8 cellular contexts compared by ENCODE assay signal in genomic region chr12:8231666-8232608, GRCh38. TPM values are rescaled to one million over a fixed set of nuclear protein-coding genes. Genes with fewer than 3 reads are reported as not detected.
DNase-seq lines count a peak whose midpoint lies in the region; ATAC-seq and TF ChIP-seq lines count a peak whose summit lies in the region.
"Not testable (repeated sequence)": the region's sequence is repeated elsewhere in the genome, so short reads cannot be mapped to it uniquely, and the experiment has no call there.

No MANE protein-coding gene starts in this region.

- H3K27me3 ChIP-seq in Karpas-422 (ENCODE audit: low read length); SJSA1 (replicated peaks); hepatocyte: not testable (repeated sequence)

- 54% methylated on average over 20 of the region's 22 CpGs for WGBS in hepatocyte (ENCODE audit: low lambda C conversion rate, missing lambda C conversion rate)

- not testable (repeated sequence) for H3K36me3 Mint-ChIP-seq in stimulated activated effector memory CD8-positive, alpha-beta T cell treated with anti-CD3 and anti-CD28 coated beads, Interleukin-12 subunit alpha, Interleukin-12 subunit beta, amount 100 ng/mL, for 72 hours

- not testable (repeated sequence) for H4K20me1 ChIP-seq in Karpas-422 (ENCODE audit: insufficient read depth, low read depth, low read length); hepatocyte (ENCODE audit: insufficient read depth, poor library complexity, severe bottlenecking)

- peak overlapping the region; percentile 52; the same call in 1 of the 2 replicates for H2AFZ ChIP-seq in Karpas-422 (ENCODE audit: low read length)
- H2AFZ ChIP-seq in hepatocyte: not testable (repeated sequence)

- not testable (repeated sequence) for H3K4me1 ChIP-seq in Karpas-422 (ENCODE audit: low read length); hepatocyte (ENCODE audit: insufficient read depth)
- peaks cover 13% of the 10 kb centered on the region for H3K4me1 ChIP-seq in SJSA1 (replicated peaks)

- not testable (repeated sequence) for H3K36me3 ChIP-seq in Karpas-422 (ENCODE audit: insufficient read depth, low read length); SJSA1; hepatocyte (replicated peaks; ENCODE audit: insufficient read depth, low read depth)

- not testable (repeated sequence) for H3K4me3 Mint-ChIP-seq in stimulated activated effector memory CD8-positive, alpha-beta T cell treated with anti-CD3 and anti-CD28 coated beads, Interleukin-12 subunit alpha, Interleukin-12 subunit beta, amount 100 ng/mL, for 72 hours

- peak overlapping the region; percentile 44 for H3K4me2 ChIP-seq in Karpas-422 (ENCODE audit: low read depth, low read length, poor library complexity, severe bottlenecking)
- not testable (repeated sequence) for H3K4me2 ChIP-seq in hepatocyte

- not testable (repeated sequence) for H3K9me2 ChIP-seq in Karpas-422 (replicated peaks; ENCODE audit: insufficient read depth, low read length); hepatocyte (replicated peaks; ENCODE audit: insufficient read depth)

- not testable (repeated sequence) for H3K4me3 ChIP-seq in Karpas-422 (ENCODE audit: low read length); SJSA1; hepatocyte

- H3K27ac ChIP-seq in Karpas-422 (ENCODE audit: low read length); SJSA1; caudate nucleus (ENCODE audit: low read depth, low read length); hepatocyte: not testable (repeated sequence)

- peak; percentile 69 for TF ChIP-seq CTCF in hepatocyte (IDR thresholded peaks at IDR 0.05; ENCODE audit: poor library complexity)

- H3K9me3 ChIP-seq in Karpas-422 (ENCODE audit: low read length); SJSA1 (replicated peaks); hepatocyte (ENCODE audit: low read depth): not testable (repeated sequence)

- H3K79me2 ChIP-seq in Karpas-422 (ENCODE audit: low read length); hepatocyte: not testable (repeated sequence)

- not testable (repeated sequence) for H3K27ac Mint-ChIP-seq in stimulated activated effector memory CD8-positive, alpha-beta T cell treated with anti-CD3 and anti-CD28 coated beads, Interleukin-12 subunit alpha, Interleukin-12 subunit beta, amount 100 ng/mL, for 72 hours

- in situ Hi-C loops in Caki2 (cut with HindIII; ENCODE audit: low pct_unique_long_range_greater_than_20kb, low sequenced_read_pairs): not testable (repeated sequence)

- DNase-seq in Caki2 (ENCODE audit: low read depth) (peak; percentile 26), Karpas-422 (peak; percentile 79), SJSA1 (ENCODE audit: low read depth in 1 of 2, low spot score in 2 of 2) (peak; percentile 24 to 59), caudate nucleus (lab: John Stamatoyannopoulos, UW) (peak in 32 of 61 donors; percentile 3 to 82 (median 25)), hepatocyte (ENCODE audit: low spot score) (peak; percentile 8), renal cortical epithelial cell (ENCODE audit: low read depth) (peak; percentile 26)
- DNase-seq in activated CD8-positive, alpha-beta memory T cell treated with anti-CD3 and anti-CD28 coated beads, Interleukin-2, amount 50 U/mL, for 4 hours: peak; percentile 70
- DNase-seq in stimulated activated effector memory CD8-positive, alpha-beta T cell treated with anti-CD3 and anti-CD28 coated beads, Interleukin-12 subunit alpha, Interleukin-12 subunit beta, amount 100 ng/mL, for 72 hours (ENCODE audit: low spot score in 2 of 2): peak; percentile 59 to 88

- peaks cover 12% of the 10 kb centered on the region for H3K4me1 Mint-ChIP-seq in stimulated activated effector memory CD8-positive, alpha-beta T cell treated with anti-CD3 and anti-CD28 coated beads, Interleukin-12 subunit alpha, Interleukin-12 subunit beta, amount 100 ng/mL, for 72 hours

- H3K9me3 Mint-ChIP-seq in stimulated activated effector memory CD8-positive, alpha-beta T cell treated with anti-CD3 and anti-CD28 coated beads, Interleukin-12 subunit alpha, Interleukin-12 subunit beta, amount 100 ng/mL, for 72 hours: not testable (repeated sequence)

- 0 out of 2 replicates have a peak overlapping the region, but pooled peaks have one; percentile 10 for H3K9ac ChIP-seq in Karpas-422 (ENCODE audit: low read length)

- ATAC-seq in stimulated activated effector memory CD8-positive, alpha-beta T cell treated with anti-CD3 and anti-CD28 coated beads, Interleukin-12 subunit alpha, Interleukin-12 subunit beta, amount 100 ng/mL, for 72 hours: not testable (repeated sequence)

RNA-seq across cellular contexts. Expression of gene FAM90A1, which starts 4.5 kb away (rescaled TPM):
- 1.5 TPM in 1 of 2 replicates, not detected in the other for total RNA-seq in Caki2 (2014; rRNA removed; shearing (Covaris generic); ENCODE audit: low replicate concordance)
- not detected in 2 replicates for total RNA-seq in Karpas-422 (2014; rRNA removed; shearing (Covaris generic); ENCODE audit: low replicate concordance)
- not detected in 2 replicates for total RNA-seq in SJSA1 (2014; rRNA removed; shearing (Covaris generic))
- total RNA-seq in hepatocyte: not detected in 2 replicates
- 0.09 TPM in 1 of 2 replicates, not detected in the other for polyA plus RNA-seq in hepatocyte
- total RNA-seq in renal cortical epithelial cell: 0.10 TPM in 1 of 2 replicates, not detected in the other

Comparison
In these comparisons a context has a peak if more than half of its experiments do, and no peak if none do; other contexts are left out.
1. DNase-seq: peak in every context shown above with its lines; median percentile 79 in Karpas-422; 74 in stimulated activated effector memory CD8-positive, alpha-beta T cell treated with anti-CD3 and anti-CD28 coated beads, Interleukin-12 subunit alpha, Interleukin-12 subunit beta, amount 100 ng/mL, for 72 hours; 70 in activated CD8-positive, alpha-beta memory T cell treated with anti-CD3 and anti-CD28 coated beads, Interleukin-2, amount 50 U/mL, for 4 hours; 42 in SJSA1; 26 in Caki2; 26 in renal cortical epithelial cell; 25 in caudate nucleus; 8 in hepatocyte.